In the genomic region with DNA sequence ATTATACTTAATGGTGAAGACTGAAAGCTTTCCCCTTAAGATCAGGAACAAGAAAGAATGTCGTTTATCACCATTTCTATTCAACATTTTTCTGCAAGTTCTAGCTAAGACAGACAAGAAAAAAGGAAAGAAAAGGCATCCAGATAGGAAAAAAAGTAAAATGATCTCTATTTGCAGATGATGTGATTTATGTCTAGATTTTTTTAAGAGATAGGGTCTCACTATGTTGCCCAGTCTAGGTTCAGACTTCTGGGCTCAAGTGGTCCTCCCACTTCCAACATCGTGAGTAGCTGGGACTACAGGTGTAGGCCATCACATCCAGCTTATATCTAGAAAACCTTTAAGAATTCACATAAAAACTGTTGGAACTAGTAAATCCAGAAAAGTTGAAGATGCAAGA, we compare ENCODE assay signal across 32 cellular contexts.
"Had no signal": no experiment of that assay in that cellular context is flagged by ENCODE, and none has a peak within 500 bp of the region (broad histone marks: within the 10 kb centered on the region; RNA-seq: fewer than 3 reads in every experiment).

No MANE protein-coding gene starts in this region.

- H3K4me3 Mint-ChIP-seq: activated CD4-positive, alpha-beta T cell treated with anti-CD3 and anti-CD28 coated beads, Interleukin-2, amount 10 ng/mL, durations not matched to agents 24 days and 14 days; activated CD8-positive, alpha-beta T cell treated with anti-CD3 and anti-CD28 coated beads for 36 hours; activated naive CD8-positive, alpha-beta T cell treated with anti-CD3 and anti-CD28 coated beads for 36 hours; activated T-cell treated with anti-CD3 and anti-CD28 coated beads, Interleukin-2, amount 50 U/mL, for 72 hours; activated T-helper 17 cell treated with anti-CD3 and anti-CD28 coated beads, Interleukin-2, amount 50 U/mL, for 72 hours; central memory CD8-positive, alpha-beta T cell had no signal

- ATAC-seq: activated CD8-positive, alpha-beta T cell treated with anti-CD3 and anti-CD28 coated beads for 36 hours; activated T-cell treated with anti-CD3 and anti-CD28 coated beads, Interleukin-2, amount 50 U/mL, for 72 hours; activated T-helper 17 cell treated with anti-CD3 and anti-CD28 coated beads, Interleukin-2, amount 50 U/mL, for 72 hours had no signal

- H3K27ac Mint-ChIP-seq: activated CD4-positive, alpha-beta T cell treated with anti-CD3 and anti-CD28 coated beads, Interleukin-2, amount 10 ng/mL, durations not matched to agents 24 days and 14 days; activated CD8-positive, alpha-beta T cell treated with anti-CD3 and anti-CD28 coated beads for 36 hours; activated naive CD8-positive, alpha-beta T cell treated with anti-CD3 and anti-CD28 coated beads for 36 hours; activated T-helper 17 cell treated with anti-CD3 and anti-CD28 coated beads, Interleukin-2, amount 50 U/mL, for 72 hours had no signal

- H3K27me3 ChIP-seq: brain microvascular endothelial cell, cardiac muscle cell had no signal

- H3K4me2 ChIP-seq: PC-9 had no signal

- H3K4me3 ChIP-seq: cardiac muscle cell, PC-9 had no signal

- DNase-seq: activated CD4-positive, alpha-beta T cell treated with anti-CD3 and anti-CD28 coated beads, Interleukin-2, amount 10 ng/mL, durations not matched to agents 24 days and 14 days; activated CD4-positive, alpha-beta T cell treated with anti-CD3 and anti-CD28 coated beads, Interleukin-2, amount 50 U/mL, for 4 hours; activated CD4-positive, CD25-positive, alpha-beta regulatory T cell; activated CD8-positive, alpha-beta T cell treated with anti-CD3 and anti-CD28 coated beads for 36 hours; activated effector memory CD4-positive, alpha-beta T cell treated with anti-CD3 and anti-CD28 coated beads, Interleukin-2, amount 50 U/mL, for 16 hours; activated naive CD4-positive, alpha-beta T cell; activated naive CD4-positive, alpha-beta T cell treated with anti-CD3 and anti-CD28 coated beads, Interleukin-2, amount 50 U/mL, for 16 hours; activated naive CD8-positive, alpha-beta T cell treated with anti-CD3 and anti-CD28 coated beads for 36 hours; activated T-cell treated with anti-CD3 and anti-CD28 coated beads, Interleukin-2, amount 50 U/mL, for 1 hour; activated T-cell treated with anti-CD3 and anti-CD28 coated beads, Interleukin-2, amount 50 U/mL, for 72 hours; amniotic stem cell; aorta; brain microvascular endothelial cell; KBM-7; NCI-H1092 treated with DMSO at 0.1 percent for 48 hours; NCI-H1417; NCI-H146; NCI-H187; NCI-H2029 treated with DMSO at 0.1 percent for 48 hours; NCI-H2107; NCI-H2171; NCI-H510A; NCI-H526; NCI-H748 treated with DMSO at 0.1 percent for 48 hours; PC-9; Right ventricle myocardium superior; SW 1271; T-helper 9 cell had no signal

- H3K27me3 Mint-ChIP-seq: activated CD4-positive, alpha-beta T cell treated with anti-CD3 and anti-CD28 coated beads, Interleukin-2, amount 10 ng/mL, durations not matched to agents 24 days and 14 days; activated CD8-positive, alpha-beta T cell treated with anti-CD3 and anti-CD28 coated beads for 36 hours; activated naive CD8-positive, alpha-beta T cell treated with anti-CD3 and anti-CD28 coated beads for 36 hours; activated T-helper 17 cell treated with anti-CD3 and anti-CD28 coated beads, Interleukin-2, amount 50 U/mL, for 72 hours; central memory CD8-positive, alpha-beta T cell had no signal

- H2AFZ ChIP-seq: PC-9 had no signal

- H3K27ac ChIP-seq: brain microvascular endothelial cell, cardiac muscle cell, PC-9, VCaP had no signal

- H3K9me3 Mint-ChIP-seq: activated CD8-positive, alpha-beta T cell treated with anti-CD3 and anti-CD28 coated beads for 36 hours; activated T-cell treated with anti-CD3 and anti-CD28 coated beads, Interleukin-2, amount 50 U/mL, for 72 hours; activated T-helper 17 cell treated with anti-CD3 and anti-CD28 coated beads, Interleukin-2, amount 50 U/mL, for 72 hours; central memory CD8-positive, alpha-beta T cell had no signal
